ENCODE assay signal across 1 cellular context in the genomic region with DNA sequence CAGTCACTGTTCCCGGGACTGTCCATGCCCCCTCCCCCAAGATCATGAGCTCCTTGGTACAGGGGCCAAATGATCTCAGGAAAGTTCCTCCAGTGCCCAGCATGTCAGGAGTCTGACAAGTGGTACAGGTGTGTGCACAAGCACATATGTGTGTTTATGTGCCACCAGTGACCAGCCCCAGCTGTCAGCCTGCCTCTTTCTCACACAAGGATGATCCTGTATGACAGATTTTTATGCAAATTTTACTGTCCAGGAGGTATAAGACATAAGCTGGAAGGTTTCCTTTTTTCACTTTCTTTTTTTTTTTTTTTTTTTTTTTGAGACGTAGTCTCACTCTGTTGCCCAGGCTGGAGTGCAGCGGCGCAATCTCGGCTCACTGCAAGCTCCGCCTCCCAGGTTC.
TF ChIP-seq lines count a peak whose summit lies in the region.

No MANE protein-coding gene starts in this region.

TF ChIP-seq in GM12878, 131 proteins besides CTCF, POLR2A, EP300 and RAD21:
- no peak for TF ChIP-seq ZBTB4 (CRISPR knock-in tag; IDR thresholded peaks at IDR 0.05)
- TF ChIP-seq PKNOX1 (IDR thresholded peaks at IDR 0.05) = peak; percentile 69
- peak; percentile 76; the same call in 1 of the 2 replicates for TF ChIP-seq TCF3 (IDR thresholded peaks at IDR 0.05; ENCODE audit: borderline replicate concordance, insufficient read depth, low read depth, low read length)
- TF ChIP-seq POU2F2 (IDR thresholded peaks at IDR 0.05; ENCODE audit: borderline replicate concordance, low read depth, low read length) = peak; percentile 88
- TF ChIP-seq, protein P1, sequence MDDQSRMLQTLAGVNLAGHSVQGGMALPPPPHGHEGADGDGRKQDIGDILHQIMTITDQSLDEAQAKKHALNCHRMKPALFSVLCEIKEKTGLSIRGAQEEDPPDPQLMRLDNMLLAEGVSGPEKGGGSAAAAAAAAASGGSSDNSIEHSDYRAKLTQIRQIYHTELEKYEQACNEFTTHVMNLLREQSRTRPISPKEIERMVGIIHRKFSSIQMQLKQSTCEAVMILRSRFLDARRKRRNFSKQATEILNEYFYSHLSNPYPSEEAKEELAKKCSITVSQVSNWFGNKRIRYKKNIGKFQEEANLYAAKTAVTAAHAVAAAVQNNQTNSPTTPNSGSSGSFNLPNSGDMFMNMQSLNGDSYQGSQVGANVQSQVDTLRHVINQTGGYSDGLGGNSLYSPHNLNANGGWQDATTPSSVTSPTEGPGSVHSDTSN (IDR thresholded peaks at IDR 0.05; ENCODE audit: insufficient replicate concordance, low read depth, low read length) = peak; percentile 53
- peak; percentile 67; the same call in 1 of the 2 replicates for TF ChIP-seq TCF12 (IDR thresholded peaks at IDR 0.05; ENCODE audit: low read depth, low read length)
